8 cellular contexts compared by ENCODE assay signal in genomic region chr2:237572021-237572741, GRCh38. TPM values are rescaled to one million over a fixed set of nuclear protein-coding genes. Genes with fewer than 3 reads are reported as not detected.
A peak's percentile ranks its signal among the peaks of the same experiment; 100 is the strongest.
DNase-seq lines count a peak whose midpoint lies in the region; ATAC-seq and TF ChIP-seq lines count a peak whose summit lies in the region.

No MANE protein-coding gene starts in this region.

- 6 to 9% (median 8%) methylated on average over 10 to 24 of the region's 24 CpGs for WGBS in heart left ventricle, 4 donors
- WGBS in psoas muscle, 3 donors = 3 to 7% (median 3%) methylated on average over 24 of the region's 24 CpGs

- H3K4me3 ChIP-seq in heart left ventricle = peak overlapping the region in 3 of 12 donors; percentile 3 to 31 (median 22)
- H3K4me3 ChIP-seq in psoas muscle = peak overlapping the region; percentile 43
- no peak overlapping the region for H3K4me3 ChIP-seq in uterus

- ATAC-seq in heart left ventricle = peak; percentile 83 to 94 (median 90)
- ATAC-seq in psoas muscle = peak; percentile 93 to 97 (median 94)

- no peaks in the 10 kb centered on the region for H3K36me3 ChIP-seq in heart left ventricle
- no peaks in the 10 kb centered on the region for H3K36me3 ChIP-seq in psoas muscle (ENCODE audit: insufficient read depth in 1 of 2, low read depth in 1 of 2)
- H3K36me3 ChIP-seq in uterus = no peaks in the 10 kb centered on the region

- TF ChIP-seq CTCF in heart left ventricle (IDR thresholded peaks at IDR 0.05) (peak; percentile 95 to 100 (median 98)), psoas muscle (IDR thresholded peaks at IDR 0.05) (peak; percentile 100), uterus (IDR thresholded peaks at IDR 0.05) (peak; percentile 97 to 100 (median 99))

- TF ChIP-seq POLR2A in heart left ventricle (IDR thresholded peaks at IDR 0.05) (no peak), uterus (IDR thresholded peaks at IDR 0.05) (peak in 1 of 2 donors; percentile 20)

- H3K27ac ChIP-seq in heart left ventricle (no peak overlapping the region), psoas muscle (no peak overlapping the region), uterus (peak overlapping the region; percentile 6 to 28)

- DNase-seq in ELF-1 (ENCODE audit: low read depth, low spot score) (peak; percentile 91), HCEC 1CT (peak; percentile 87), NCI-H1092 treated with DMSO at 0.1 percent for 48 hours (lab: John Stamatoyannopoulos, UW) (peak; percentile 69), SW 1271 (lab: John Stamatoyannopoulos, UW) (peak; percentile 83 to 85), heart left ventricle (peak; percentile 91 to 95 (median 93)), psoas muscle (peak; percentile 92 to 96), uterus (peak; percentile 92)
- peak; percentile 80 for DNase-seq in activated naive CD8-positive, alpha-beta T cell treated with anti-CD3 and anti-CD28 coated beads, Interleukin-2, amount 50 U/mL, for 16 hours (ENCODE audit: low read depth, low spot score)

- peaks cover 0 to 29% (median 12%) of the 10 kb centered on the region in 12 donors for H3K4me1 ChIP-seq in heart left ventricle
- peaks cover 3% of the 10 kb centered on the region for H3K4me1 ChIP-seq in psoas muscle
- peaks cover 0 to 8% of the 10 kb centered on the region in 2 donors for H3K4me1 ChIP-seq in uterus

- intact Hi-C loops in heart left ventricle (cut with DNase I) = loop anchor here (1.0 to 10.0 kb wide), 14 partner anchors 59 to 480 kb away; no protein-coding TSS in a partner anchor
- intact Hi-C loops in psoas muscle (cut with DNase I) = loop anchor here (1.0 to 2.0 kb wide), 2 partner anchors 60 to 479 kb away; no protein-coding TSS in a partner anchor
- intact Hi-C loops in uterus (cut with DNase I; ENCODE audit: low total_unique reads) = loop anchor here (5.0 to 10.0 kb wide), 2 partner anchors 60 to 447 kb away; no protein-coding TSS in a partner anchor

- H3K9me3 ChIP-seq in heart left ventricle = no peaks in the 10 kb centered on the region
- H3K9me3 ChIP-seq in psoas muscle = no peaks in the 10 kb centered on the region
- no peaks in the 10 kb centered on the region for H3K9me3 ChIP-seq in uterus

- no peaks in the 10 kb centered on the region for H3K27me3 ChIP-seq in heart left ventricle
- H3K27me3 ChIP-seq in psoas muscle (ENCODE audit: insufficient read depth in 3 of 3, low read length in 2 of 3) = no peaks in the 10 kb centered on the region
- no peaks in the 10 kb centered on the region for H3K27me3 ChIP-seq in uterus

RNA-seq across cellular contexts. Expression of gene PRLH, which starts 5.8 kb away (rescaled TPM):
- total RNA-seq in heart left ventricle = not detected
- polyA plus RNA-seq in heart left ventricle = not detected
- not detected for total RNA-seq in psoas muscle
- not detected for polyA plus RNA-seq in psoas muscle
- not detected for total RNA-seq in uterus

RNA-seq across cellular contexts. Expression of gene RAB17, which starts 18.4 kb away (rescaled TPM):
- total RNA-seq in heart left ventricle = 1 to 10 TPM; 1.1 to 7.3 (median 3.6) TPM
- 1 to 10 TPM; 5.6 TPM for polyA plus RNA-seq in heart left ventricle
- 1 to 10 TPM; 1.1 to 1.5 (median 1.2) TPM for total RNA-seq in psoas muscle
- 1 to 10 TPM in 1 of 3 donors, under 1 TPM in 2; 0.52 to 1.3 (median 0.80) TPM for polyA plus RNA-seq in psoas muscle
- total RNA-seq in uterus = 1 to 10 TPM in 3 of 4 donors, under 1 TPM in 1; 0.26 to 4.6 (median 4.0) TPM

RNA-seq across cellular contexts. Expression of gene LRRFIP1, which starts 55.2 kb away (rescaled TPM):
- total RNA-seq in heart left ventricle (100 to 1,000 TPM in 8 of 9 donors, 10 to 100 TPM in 1; 78.7 to 151 (median 111) TPM), psoas muscle (100 to 1,000 TPM in 1 of 4 donors, 10 to 100 TPM in 3; 91.9 to 108 (median 93.4) TPM), uterus (100 to 1,000 TPM in 2 of 4 donors, 10 to 100 TPM in 2; 62.8 to 199 (median 121) TPM)
- polyA plus RNA-seq in heart left ventricle (100 to 1,000 TPM in 1 of 2 donors, 10 to 100 TPM in 1; 87.6 to 128 TPM), psoas muscle (10 to 100 TPM; 42.3 to 62.6 (median 50.4) TPM)

Comparison
In these comparisons a context has a peak if more than half of its experiments do, and no peak if none do; other contexts are left out.
1. H3K27ac ChIP-seq: peak in uterus (2 of 2); none in heart left ventricle (0 of 12) and psoas muscle (single experiment).
2. Peak in every context shown above with its lines, with median percentiles within 50 percentile points of each other: DNase-seq and CTCF ChIP-seq.